8 cellular contexts compared by ENCODE assay signal in genomic region chr1:231418741-231419107, GRCh38. TPM values are rescaled to one million over a fixed set of nuclear protein-coding genes. Genes with fewer than 3 reads are reported as not detected.
A peak's percentile ranks its signal among the peaks of the same experiment; 100 is the strongest.
DNase-seq lines count a peak whose midpoint lies in the region; ATAC-seq, FAIRE-seq and TF ChIP-seq lines count a peak whose summit lies in the region.
"Had no signal": no experiment of that assay in that cellular context is flagged by ENCODE, and none has a peak within 500 bp of the region (broad histone marks: within the 10 kb centered on the region; RNA-seq: fewer than 3 reads in every experiment).

No MANE protein-coding gene starts in this region.

- H3K27me3 ChIP-seq in HAP-1 (ENCODE audit: low read depth) (no peaks in the 10 kb centered on the region), skeletal muscle tissue (ENCODE audit: control insufficient read depth in 3 of 3, insufficient read depth in 3 of 3, low read length in 3 of 3) (no peaks in the 10 kb centered on the region)
- H3K27me3 ChIP-seq: thyroid gland had no signal

- no peaks in the 10 kb centered on the region for H3K27me3 Mint-ChIP-seq in activated B cell treated with CpG ODN at 0.5 μM for 24 hours

- ATAC-seq in activated B cell treated with CpG ODN at 0.5 μM for 24 hours (ENCODE audit: low read depth): no peak

- H3K4me1 ChIP-seq in HAP-1: peaks cover 28% of the 10 kb centered on the region
- peaks cover 36 to 51% (median 45%) of the 10 kb centered on the region in 3 donors for H3K4me1 ChIP-seq in skeletal muscle tissue (ENCODE audit: control insufficient read depth in 3 of 3, insufficient read depth in 3 of 3, low read length in 3 of 3)

- in situ Hi-C loops in HAP-1 (cut with MboI; ENCODE audit: low sequenced_read_pairs): no loop called here

- H3K36me3 Mint-ChIP-seq in activated B cell treated with CpG ODN at 0.5 μM for 24 hours (ENCODE audit: low read depth): peaks cover 24% of the 10 kb centered on the region

- H3K27ac Mint-ChIP-seq in activated B cell treated with CpG ODN at 0.5 μM for 24 hours: no peak overlapping the region

- peak overlapping the region; percentile 54 to 95 (median 78) for H3K9ac ChIP-seq in skeletal muscle tissue (ENCODE audit: low read depth in 1 of 3, low read length in 3 of 3)

- POLR2A ChIA-PET in activated B cell treated with CpG ODN at 0.5 μM for 24 hours (lab: Charles Lee): no interaction called here

- TF ChIP-seq CTCF in activated B cell treated with CpG ODN at 0.5 μM for 24 hours (IDR thresholded peaks at IDR 0.05): no peak
- TF ChIP-seq CTCF in fibroblast of villous mesenchyme (IDR thresholded peaks at IDR 0.05; ENCODE audit: insufficient read depth, low read depth, low read length): no peak

- DNase-seq in HAP-1 (ENCODE audit: low spot score in 2 of 2): no peak
- DNase-seq in activated B cell treated with CpG ODN at 0.5 μM for 24 hours: no peak
- DNase-seq in fibroblast of villous mesenchyme (ENCODE audit: low read depth): no peak
- no peak for DNase-seq in urothelium cell line (ENCODE audit: low spot score)
- no peak for DNase-seq in NCI-H1048 (lab: John Stamatoyannopoulos, UW)
- no peak for DNase-seq in COLO668 (lab: John Stamatoyannopoulos, UW; ENCODE audit: unreplicated experiment)
- DNase-seq: thyroid gland had no signal

- H3K4me3 ChIP-seq in HAP-1 (peak overlapping the region; percentile 62), fibroblast of villous mesenchyme (ENCODE audit: low read depth, low read length) (peak overlapping the region; percentile 68), skeletal muscle tissue (ENCODE audit: low read length in 3 of 3) (peak overlapping the region; percentile 78 to 93 (median 93))

- peak overlapping the region; percentile 94 for H3K27ac ChIP-seq in skeletal muscle tissue (ENCODE audit: low read depth, low read length)
- H3K27ac ChIP-seq: thyroid gland had no signal

- H3K4me1 Mint-ChIP-seq in activated B cell treated with CpG ODN at 0.5 μM for 24 hours: peaks cover 62% of the 10 kb centered on the region

- no peaks in the 10 kb centered on the region for H3K9me3 ChIP-seq in HAP-1
- no peaks in the 10 kb centered on the region for H3K9me3 ChIP-seq in skeletal muscle tissue (ENCODE audit: control insufficient read depth in 3 of 3, low read length in 3 of 3)
- H3K9me3 ChIP-seq: thyroid gland had no signal

- intact Hi-C loops in activated B cell treated with CpG ODN at 0.5 μM for 24 hours (cut with micrococcal nuclease): no loop called here

- peak overlapping the region; percentile 49 for H3K4me3 Mint-ChIP-seq in activated B cell treated with CpG ODN at 0.5 μM for 24 hours

- FAIRE-seq in urothelium cell line (lab: Jason Lieb, UNC): no peak

- CTCF ChIA-PET in activated B cell treated with CpG ODN at 0.5 μM for 24 hours (lab: Charles Lee): no interaction called here

- H3K9me3 Mint-ChIP-seq in activated B cell treated with CpG ODN at 0.5 μM for 24 hours: no peaks in the 10 kb centered on the region

- H3K36me3 ChIP-seq in HAP-1 (replicated peaks): no peaks in the 10 kb centered on the region
- H3K36me3 ChIP-seq in skeletal muscle tissue (ENCODE audit: control insufficient read depth in 3 of 3, insufficient read depth in 3 of 3, low read length in 3 of 3): peaks cover 3 to 9% (median 6%) of the 10 kb centered on the region in 3 donors
- H3K36me3 ChIP-seq: thyroid gland had no signal

RNA-seq across cellular contexts. Expression of gene EGLN1, which starts 3.4 kb away (rescaled TPM):
- 10.7 and 15.6 TPM in 2 replicates for total RNA-seq in activated B cell treated with CpG ODN at 0.5 μM for 24 hours
- total RNA-seq in fibroblast of villous mesenchyme: 33.8 and 53.5 TPM in 2 replicates
- total RNA-seq in skeletal muscle tissue: 55.3 TPM
